In the genomic region with DNA sequence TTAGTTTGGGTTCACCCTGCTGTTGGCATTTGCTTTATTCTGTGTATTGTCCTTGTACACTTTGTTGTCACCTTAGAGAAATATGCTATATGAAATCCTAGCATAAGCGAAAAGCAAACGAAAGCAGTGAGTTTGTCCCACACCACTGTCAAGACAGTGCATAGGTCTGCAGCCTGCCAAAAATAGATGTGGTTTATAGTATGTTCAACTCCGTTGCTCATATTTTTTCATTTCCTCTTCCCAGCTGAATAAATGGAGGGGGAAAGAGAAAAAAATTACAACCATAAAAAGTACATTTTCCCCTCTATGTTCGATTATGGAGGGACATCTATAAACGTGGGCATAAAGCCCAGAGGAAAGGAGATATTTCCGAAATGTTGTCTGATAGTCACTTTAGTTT, we compare ENCODE assay signal across 14 cellular contexts. TPM values are rescaled to one million over a fixed set of nuclear protein-coding genes. Genes with fewer than 3 reads are reported as not detected.
A peak's percentile ranks its signal among the peaks of the same experiment; 100 is the strongest.
DNase-seq lines count a peak whose midpoint lies in the region; ATAC-seq, FAIRE-seq and TF ChIP-seq lines count a peak whose summit lies in the region.
"Had no signal": no experiment of that assay in that cellular context is flagged by ENCODE, and none has a peak within 500 bp of the region (broad histone marks: within the 10 kb centered on the region; RNA-seq: fewer than 3 reads in every experiment).

No MANE protein-coding gene starts in this region.

- peak; percentile 91 for FAIRE-seq in GM12891 (lab: Jason Lieb, UNC)
- FAIRE-seq: G401.6 had no signal

- no peaks in the 10 kb centered on the region for H3K27me3 ChIP-seq in effector memory CD4-positive, alpha-beta T cell (replicated peaks; ENCODE audit: control insufficient read depth, insufficient read depth, low read length, poor library complexity, severe bottlenecking)
- H3K27me3 ChIP-seq: esophagus muscularis mucosa, thyroid gland had no signal

- TF ChIP-seq POLR2A in GM12891 (IDR thresholded peaks at IDR 0.05; ENCODE audit: low read depth, low read length) = no peak

- H3K27ac ChIP-seq in effector memory CD4-positive, alpha-beta T cell (ENCODE audit: insufficient read depth, low read length, poor library complexity, severe bottlenecking) = no peak overlapping the region
- H3K27ac ChIP-seq: esophagus muscularis mucosa, thyroid gland had no signal

- H3K36me3 ChIP-seq in effector memory CD4-positive, alpha-beta T cell (ENCODE audit: control insufficient read depth, insufficient read depth, low read length) = no peaks in the 10 kb centered on the region
- H3K36me3 ChIP-seq: esophagus muscularis mucosa, thyroid gland had no signal

- no peak for DNase-seq in GM12891 (ENCODE audit: insufficient read length, low spot score)
- DNase-seq in RPMI8226 = peak; percentile 68
- DNase-seq in stimulated activated CD4-positive, alpha-beta T cell treated with anti-CD3 and anti-CD28 coated beads, Interleukin-12 subunit alpha, Interleukin-12 subunit beta, amount 100 ng/mL, for 4 hours = no peak
- no peak for DNase-seq in stimulated activated CD4-positive, alpha-beta T cell treated with anti-CD3 and anti-CD28 coated beads, Interleukin-4, amount 100 ng/mL, for 4 hours
- no peak for DNase-seq in effector memory CD4-positive, alpha-beta T cell
- DNase-seq: activated CD4-positive, alpha-beta T cell treated with anti-CD3 and anti-CD28 coated beads, Interleukin-2, amount 50 U/mL, for 48 hours; activated naive CD4-positive, alpha-beta T cell treated with anti-CD3 and anti-CD28 coated beads, Interleukin-2, amount 50 U/mL, for 16 hours; NCI-H526; thyroid gland had no signal

- H3K9me3 ChIP-seq in effector memory CD4-positive, alpha-beta T cell (ENCODE audit: control insufficient read depth, low read length) = no peaks in the 10 kb centered on the region
- H3K9me3 ChIP-seq: esophagus muscularis mucosa, thyroid gland had no signal

- H3K4me3 ChIP-seq in effector memory CD4-positive, alpha-beta T cell (ENCODE audit: insufficient read depth, low read depth, low read length, poor library complexity, severe bottlenecking) = no peak overlapping the region
- H3K4me3 ChIP-seq: esophagus muscularis mucosa, thyroid gland had no signal

- peak; percentile 79 for ATAC-seq in GM21423 (IDR thresholded peaks at IDR 0.05; ENCODE audit: unreplicated experiment)
- peak; percentile 52 for ATAC-seq in HG03280 (IDR thresholded peaks at IDR 0.05; ENCODE audit: unreplicated experiment)
- no peak for ATAC-seq in activated CD4-positive, CD25-positive, alpha-beta regulatory T cell treated with anti-CD3 and anti-CD28 coated beads, Interleukin-2, amount 50 U/mL, for 24 hours

- no peaks in the 10 kb centered on the region for H3K4me1 ChIP-seq in effector memory CD4-positive, alpha-beta T cell (ENCODE audit: control insufficient read depth, insufficient read depth, low read length, poor library complexity, severe bottlenecking)
- H3K4me1 ChIP-seq: thyroid gland had no signal

TF ChIP-seq in GM12891, 5 proteins besides CTCF, POLR2A, EP300 and RAD21:
- TF ChIP-seq TAF1 (IDR thresholded peaks at IDR 0.05; ENCODE audit: low read depth, low read length) (no peak), SPI1 (IDR thresholded peaks at IDR 0.05; ENCODE audit: low read depth, low read length) (peak; percentile 86)

RNA-seq across cellular contexts. Expression of a gene that starts 25.8 kb away (rescaled TPM):
- not detected for polyA plus RNA-seq in GM12891 (2012; ENCODE audit: low read depth, missing spikeins)

Comparison
In these comparisons a context has a peak if more than half of its experiments do, and no peak if none do; other contexts are left out.
1. ATAC-seq: peak in GM21423 (single experiment) and HG03280 (single experiment); none in activated CD4-positive, CD25-positive, alpha-beta regulatory T cell treated with anti-CD3 and anti-CD28 coated beads, Interleukin-2, amount 50 U/mL, for 24 hours (0 of 2).